ENCODE assay signal across 25 cellular contexts in the genomic region with DNA sequence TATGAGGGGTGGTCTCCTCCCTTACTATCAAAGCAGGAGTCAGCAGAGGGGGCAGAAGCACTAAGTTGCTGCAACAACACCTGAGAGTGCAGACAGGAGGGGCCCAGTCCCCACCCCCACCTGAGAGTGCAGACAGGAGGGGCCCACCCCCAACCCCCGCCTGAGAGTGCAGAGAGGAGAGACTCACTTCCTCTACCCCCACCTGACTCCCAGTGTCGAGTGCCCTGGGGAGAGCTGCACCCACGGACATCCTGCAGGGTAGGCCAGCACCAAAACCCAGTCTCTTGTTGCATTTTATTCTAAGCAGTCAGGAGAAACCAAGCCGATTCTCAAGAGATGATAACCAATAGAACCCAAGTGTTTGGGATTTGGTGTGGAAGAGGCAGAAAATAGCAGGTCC.
A peak's percentile ranks its signal among the peaks of the same experiment; 100 is the strongest.
DNase-seq lines count a peak whose midpoint lies in the region; ATAC-seq, FAIRE-seq and TF ChIP-seq lines count a peak whose summit lies in the region.
"Had no signal": no experiment of that assay in that cellular context is flagged by ENCODE, and none has a peak within 500 bp of the region (broad histone marks: within the 10 kb centered on the region; RNA-seq: fewer than 3 reads in every experiment).

No MANE protein-coding gene starts in this region.

- BruUV-seq in GM12878 (replicated peaks; lab: Mats Ljungman, UMichigan): no TSS peak

- RAD21 ChIA-PET in GM12878 (lab: Charles Lee; ENCODE audit: unreplicated experiment): no interaction called here

- CTCF ChIA-PET in GM12878 (lab: Yijun Ruan, JAX): no interaction called here
- CTCF ChIA-PET in activated CD8-positive, alpha-beta memory T cell treated with anti-CD3 and anti-CD28 coated beads, Interleukin-2, amount 10 ng/mL, durations not matched to agents 7 days and 5 days (lab: Charles Lee): no interaction called here

- intact Hi-C loops in GM12878 (cut with micrococcal nuclease; ENCODE audit: unreplicated experiment) (no loop called here), Right ventricle myocardium inferior (cut with DNase I) (no loop called here)

- peaks cover 2 to 14% of the 10 kb centered on the region in 2 donors for H3K4me1 Mint-ChIP-seq in stimulated activated naive B cell treated with anti-CD40 and anti-IgM and Interleukin-4, amounts not matched to agents 10 μg/mL and 1 μg/mL and 100 μg/mL, for 72 hours
- H3K4me1 Mint-ChIP-seq in activated CD8-positive, alpha-beta memory T cell treated with anti-CD3 and anti-CD28 coated beads, Interleukin-2, amount 10 ng/mL, durations not matched to agents 7 days and 5 days: peaks cover 2% of the 10 kb centered on the region
- H3K4me1 Mint-ChIP-seq: T-helper 17 cell had no signal

- in situ Hi-C loops in GM12878 (cut with MboI): loop anchor here (5.0 kb wide), 1 partner anchor 42 kb away; no protein-coding TSS in a partner anchor

- TF ChIP-seq POLR2A in GM12878 (IDR thresholded peaks at IDR 0.05; ENCODE audit: low read depth, low read length): no peak

- H3K9ac ChIP-seq in GM12878 (ENCODE audit: control insufficient read depth, insufficient read depth, low read length): no peak overlapping the region
- H3K9ac ChIP-seq: KMS-11 had no signal

- 20% methylated on average over 4 of the region's 4 CpGs for WGBS in GM12878 (ENCODE audit: insufficient coverage, insufficient replicate concordance, low lambda C conversion rate, missing lambda C conversion rate)

- H2AFZ ChIP-seq in GM12878 (ENCODE audit: control insufficient read depth, low read depth, low read length): no peak overlapping the region; the same call in 1 of the 2 replicates

- no peaks in the 10 kb centered on the region for H4K20me1 ChIP-seq in GM12878 (ENCODE audit: control insufficient read depth, insufficient read depth)

- H3K36me3 Mint-ChIP-seq in stimulated activated naive B cell treated with anti-CD40 and anti-IgM and Interleukin-4, amounts not matched to agents 10 μg/mL and 1 μg/mL and 100 μg/mL, for 72 hours: peaks cover 21 to 23% of the 10 kb centered on the region in 2 donors
- peaks cover 2% of the 10 kb centered on the region for H3K36me3 Mint-ChIP-seq in activated CD8-positive, alpha-beta memory T cell treated with anti-CD3 and anti-CD28 coated beads, Interleukin-2, amount 10 ng/mL, durations not matched to agents 7 days and 5 days

- no peaks in the 10 kb centered on the region for H3K36me3 ChIP-seq in GM12878 (ENCODE audit: control insufficient read depth in 2 of 2, insufficient read depth in 2 of 2, low read length in 1 of 2)

- DNase-seq in GM12865 (ENCODE audit: low read depth) (peak; percentile 54), GM12878 (ENCODE audit: low read depth, low spot score) (no peak), Right ventricle myocardium inferior (ENCODE audit: missing footprints) (no peak)
- no peak for DNase-seq in stimulated activated naive B cell treated with anti-CD40 and anti-IgM and Interleukin-4, amounts not matched to agents 10 μg/mL and 1 μg/mL and 100 μg/mL, for 72 hours
- DNase-seq in activated CD8-positive, alpha-beta memory T cell treated with anti-CD3 and anti-CD28 coated beads, Interleukin-2, amount 10 ng/mL, durations not matched to agents 7 days and 5 days: no peak
- DNase-seq: CD4-positive, alpha-beta T cell; COR-L47; DMS 273 treated with DMSO at 0.1 percent for 48 hours; DND-41; GOT3; NCI-H1417; NCI-H1694 treated with DMSO at 0.1 percent for 48 hours; NCI-H2081 treated with DMSO at 0.1 percent for 48 hours; NCI-H446; NCI-H526 treated with DMSO at 0.1 percent for 48 hours; Right ventricle myocardium superior; SW 1271; T-helper 17 cell had no signal

- no peak overlapping the region for H3K4me3 ChIP-seq in GM12865 (ENCODE audit: low read depth, low read length)
- H3K4me3 ChIP-seq in GM12878: no peak overlapping the region
- H3K4me3 ChIP-seq: SK-N-MC had no signal

- no peak overlapping the region for H3K4me2 ChIP-seq in GM12878 (ENCODE audit: control insufficient read depth, insufficient read depth)
- H3K4me2 ChIP-seq: KMS-11 had no signal

- no peak for TF ChIP-seq CTCF in GM12865 (IDR thresholded peaks at IDR 0.05; ENCODE audit: insufficient read depth, low read depth, low read length, missing control alignments)
- no peak for TF ChIP-seq CTCF in GM12878 (IDR thresholded peaks at IDR 0.05 in 2 of 3, conservative IDR thresholded peaks at IDR 0.05 in 1 of 3; ENCODE audit: control insufficient read depth in 2 of 3, extremely low read depth in 1 of 3, insufficient read depth in 1 of 3, low read depth in 3 of 3, low read length in 3 of 3)

- H3K27ac Mint-ChIP-seq in stimulated activated naive B cell treated with anti-CD40 and anti-IgM and Interleukin-4, amounts not matched to agents 10 μg/mL and 1 μg/mL and 100 μg/mL, for 72 hours: peak overlapping the region; percentile 25
- no peak overlapping the region for H3K27ac Mint-ChIP-seq in activated CD8-positive, alpha-beta memory T cell treated with anti-CD3 and anti-CD28 coated beads, Interleukin-2, amount 10 ng/mL, durations not matched to agents 7 days and 5 days
- H3K27ac Mint-ChIP-seq: CD4-positive, alpha-beta T cell; T-helper 17 cell had no signal

- H3K27me3 ChIP-seq in GM12878 (replicated peaks in 1 of 2; ENCODE audit: control insufficient read depth in 2 of 2, insufficient read depth in 2 of 2, low read length in 1 of 2): no peaks in the 10 kb centered on the region

- POLR2A ChIA-PET in GM12878 (lab: Charles Lee): no interaction called here

- SMC1A ChIA-PET in GM12878 (lab: Charles Lee; ENCODE audit: uncharacterized antibody, unreplicated experiment): no interaction called here

- peaks cover 18 to 22% of the 10 kb centered on the region in 2 donors for H3K9me3 Mint-ChIP-seq in stimulated activated naive B cell treated with anti-CD40 and anti-IgM and Interleukin-4, amounts not matched to agents 10 μg/mL and 1 μg/mL and 100 μg/mL, for 72 hours
- peaks cover 2% of the 10 kb centered on the region for H3K9me3 Mint-ChIP-seq in activated CD8-positive, alpha-beta memory T cell treated with anti-CD3 and anti-CD28 coated beads, Interleukin-2, amount 10 ng/mL, durations not matched to agents 7 days and 5 days (ENCODE audit: low read depth)

- no peak for TF ChIP-seq EP300 in GM12878 (IDR thresholded peaks at IDR 0.05; ENCODE audit: borderline replicate concordance in 1 of 2, control insufficient read depth in 1 of 2, low read depth in 2 of 2, low read length in 2 of 2)

- ATAC-seq in HG03025 (IDR thresholded peaks at IDR 0.05; ENCODE audit: low FRiP score, unreplicated experiment) (peak; percentile 69), GM12878 (peak; percentile 45; the same call in 1 of the 3 replicates), Right ventricle myocardium inferior (no peak), GM19324 (IDR thresholded peaks at IDR 0.05; ENCODE audit: low FRiP score, unreplicated experiment) (no peak)
- ATAC-seq in stimulated activated naive B cell treated with anti-CD40 and anti-IgM and Interleukin-4, amounts not matched to agents 10 μg/mL and 1 μg/mL and 100 μg/mL, for 72 hours (replicated peaks): peak; percentile 73 to 88
- no peak for ATAC-seq in activated CD8-positive, alpha-beta memory T cell treated with anti-CD3 and anti-CD28 coated beads, Interleukin-2, amount 10 ng/mL, durations not matched to agents 7 days and 5 days
- ATAC-seq: HCT116, T-helper 17 cell had no signal

- H3K4me1 ChIP-seq in GM12878 (ENCODE audit: control insufficient read depth, insufficient read depth, low read length): no peaks in the 10 kb centered on the region; the same call in 1 of the 2 replicates

- FAIRE-seq in GM12878 (lab: Jason Lieb, UNC): no peak
- FAIRE-seq: GM18507, HTR-8/SVneo had no signal

- H3K27ac ChIP-seq in GM12878 (ENCODE audit: control insufficient read depth, insufficient read depth): no peak overlapping the region; the same call in 1 of the 2 replicates
- H3K27ac ChIP-seq: KMS-11, SK-N-MC had no signal

- H3K4me3 Mint-ChIP-seq in stimulated activated naive B cell treated with anti-CD40 and anti-IgM and Interleukin-4, amounts not matched to agents 10 μg/mL and 1 μg/mL and 100 μg/mL, for 72 hours: no peak overlapping the region
- no peak overlapping the region for H3K4me3 Mint-ChIP-seq in activated CD8-positive, alpha-beta memory T cell treated with anti-CD3 and anti-CD28 coated beads, Interleukin-2, amount 10 ng/mL, durations not matched to agents 7 days and 5 days
- H3K4me3 Mint-ChIP-seq: CD4-positive, alpha-beta T cell; T-helper 17 cell had no signal

- no peaks in the 10 kb centered on the region for H3K79me2 ChIP-seq in GM12878 (ENCODE audit: control insufficient read depth, insufficient read depth, low read length)

- no peaks in the 10 kb centered on the region for H3K27me3 Mint-ChIP-seq in stimulated activated naive B cell treated with anti-CD40 and anti-IgM and Interleukin-4, amounts not matched to agents 10 μg/mL and 1 μg/mL and 100 μg/mL, for 72 hours
- peaks cover 5% of the 10 kb centered on the region for H3K27me3 Mint-ChIP-seq in activated CD8-positive, alpha-beta memory T cell treated with anti-CD3 and anti-CD28 coated beads, Interleukin-2, amount 10 ng/mL, durations not matched to agents 7 days and 5 days
- H3K27me3 Mint-ChIP-seq: T-helper 17 cell had no signal

- TF ChIP-seq RAD21 in GM12878 (IDR thresholded peaks at IDR 0.05; ENCODE audit: insufficient read depth, low read depth, low read length): no peak

- peaks cover 4% of the 10 kb centered on the region; the same call in 1 of the 3 replicates for H3K9me3 ChIP-seq in GM12878 (replicated peaks; ENCODE audit: control insufficient read depth, insufficient read depth, low read length)

TF ChIP-seq in GM12878, 131 proteins besides CTCF, POLR2A, EP300 and RAD21 (continues in another document):
- no peak for TF ChIP-seq KAT2A (conservative IDR thresholded peaks at IDR 0.05; ENCODE audit: control insufficient read depth, low read depth, low read length)
- no peak for TF ChIP-seq JUND (IDR thresholded peaks at IDR 0.05; ENCODE audit: low read depth, low read length)
- TF ChIP-seq BHLHE40 (IDR thresholded peaks at IDR 0.05; ENCODE audit: borderline replicate concordance in 1 of 2, low read depth in 2 of 2, low read length in 1 of 2): no peak
- TF ChIP-seq, protein P1, sequence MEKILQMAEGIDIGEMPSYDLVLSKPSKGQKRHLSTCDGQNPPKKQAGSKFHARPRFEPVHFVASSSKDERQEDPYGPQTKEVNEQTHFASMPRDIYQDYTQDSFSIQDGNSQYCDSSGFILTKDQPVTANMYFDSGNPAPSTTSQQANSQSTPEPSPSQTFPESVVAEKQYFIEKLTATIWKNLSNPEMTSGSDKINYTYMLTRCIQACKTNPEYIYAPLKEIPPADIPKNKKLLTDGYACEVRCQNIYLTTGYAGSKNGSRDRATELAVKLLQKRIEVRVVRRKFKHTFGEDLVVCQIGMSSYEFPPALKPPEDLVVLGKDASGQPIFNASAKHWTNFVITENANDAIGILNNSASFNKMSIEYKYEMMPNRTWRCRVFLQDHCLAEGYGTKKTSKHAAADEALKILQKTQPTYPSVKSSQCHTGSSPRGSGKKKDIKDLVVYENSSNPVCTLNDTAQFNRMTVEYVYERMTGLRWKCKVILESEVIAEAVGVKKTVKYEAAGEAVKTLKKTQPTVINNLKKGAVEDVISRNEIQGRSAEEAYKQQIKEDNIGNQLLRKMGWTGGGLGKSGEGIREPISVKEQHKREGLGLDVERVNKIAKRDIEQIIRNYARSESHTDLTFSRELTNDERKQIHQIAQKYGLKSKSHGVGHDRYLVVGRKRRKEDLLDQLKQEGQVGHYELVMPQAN (conservative IDR thresholded peaks at IDR 0.05): no peak
- no peak for TF ChIP-seq TAF1 (IDR thresholded peaks at IDR 0.05; ENCODE audit: borderline replicate concordance, low read depth, low read length)

Comparison
In these comparisons a context has a peak if more than half of its experiments do, and no peak if none do; other contexts are left out.
1. ATAC-seq: peak in HG03025 (single experiment), GM12878 (single experiment) and stimulated activated naive B cell treated with anti-CD40 and anti-IgM and Interleukin-4, amounts not matched to agents 10 μg/mL and 1 μg/mL and 100 μg/mL, for 72 hours (2 of 2); none in activated CD8-positive, alpha-beta memory T cell treated with anti-CD3 and anti-CD28 coated beads, Interleukin-2, amount 10 ng/mL, durations not matched to agents 7 days and 5 days (single experiment), Right ventricle myocardium inferior (single experiment) and GM19324 (single experiment).